Comparison of ENCODE assay signal across 8 cellular contexts in the genomic region with DNA sequence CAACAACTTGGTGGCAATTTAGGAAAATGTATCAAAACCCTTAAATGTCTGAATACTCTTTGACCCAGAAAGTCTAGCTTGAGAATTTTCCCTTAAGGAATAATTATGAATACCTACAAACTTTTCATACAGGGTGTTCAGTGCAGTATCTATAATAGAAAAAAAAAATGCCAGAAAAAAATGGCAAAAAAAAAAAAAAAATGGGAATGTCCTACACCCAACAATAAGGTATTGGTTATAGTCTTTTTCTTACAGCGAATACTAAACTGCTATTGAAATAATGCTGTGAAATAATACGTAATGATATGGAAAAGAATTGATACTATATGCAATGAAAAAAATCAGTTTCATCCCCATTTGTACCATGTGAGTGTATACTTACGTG. TPM values are rescaled to one million over a fixed set of nuclear protein-coding genes. Genes with fewer than 3 reads are reported as not detected.
DNase-seq lines count a peak whose midpoint lies in the region; ATAC-seq lines count a peak whose summit lies in the region.

No MANE protein-coding gene starts in this region.

- H3K36me3 ChIP-seq in iPS-18a (ENCODE audit: control insufficient read depth, low read depth, low read length) (no peaks in the 10 kb centered on the region), subcutaneous abdominal adipose tissue (ENCODE audit: control insufficient read depth in 5 of 5, insufficient read depth in 5 of 5, low read length in 5 of 5) (peaks cover 0 to 5% (median 0%) of the 10 kb centered on the region in 5 donors), aorta (ENCODE audit: control insufficient read depth in 1 of 2, insufficient read depth in 2 of 2, low read length in 1 of 2) (no peaks in the 10 kb centered on the region)

- CTCF ChIA-PET in activated CD8-positive, alpha-beta memory T cell treated with anti-CD3 and anti-CD28 coated beads, Interleukin-2, amount 10 ng/mL, durations not matched to agents 7 days and 5 days (lab: Charles Lee) = interaction anchor here (0.6 to 3.0 kb wide), 24 partner anchors 8 to 861 kb away, joined by 3 to 47 read pairs (median 4); a partner anchor contains a TSS

- H3K9ac ChIP-seq in iPS-18a (ENCODE audit: low read length) (no peak overlapping the region), subcutaneous abdominal adipose tissue (ENCODE audit: low read length in 5 of 5) (peak overlapping the region in 3 of 5 donors; percentile 34 to 63 (median 55))

- H3K27ac Mint-ChIP-seq in activated CD8-positive, alpha-beta memory T cell treated with anti-CD3 and anti-CD28 coated beads, Interleukin-2, amount 10 ng/mL, durations not matched to agents 7 days and 5 days = no peak overlapping the region
- no peak overlapping the region for H3K27ac Mint-ChIP-seq in activated T-helper 2 cell treated with anti-CD3 and anti-CD28 coated beads, Interferon-gamma antibody, Interleukin-2, Interleukin-4, amounts not matched to agents 10 μg/mL and 5 μg/mL and 100 μg/mL, durations not matched to agents 14 hours and 24 hours and 36 hours

- no peak for DNase-seq in activated CD8-positive, alpha-beta memory T cell treated with anti-CD3 and anti-CD28 coated beads, Interleukin-2, amount 10 ng/mL, durations not matched to agents 7 days and 5 days
- DNase-seq in activated CD8-positive, alpha-beta memory T cell treated with anti-CD3 and anti-CD28 coated beads, Interleukin-2, amount 50 U/mL, for 4 hours = no peak
- no peak for DNase-seq in activated T-helper 2 cell treated with anti-CD3 and anti-CD28 coated beads, Interferon-gamma antibody, Interleukin-2, Interleukin-4, amounts not matched to agents 10 μg/mL and 5 μg/mL and 100 μg/mL, durations not matched to agents 14 hours and 24 hours and 36 hours (ENCODE audit: low spot score)
- DNase-seq in aorta = no peak
- no peak for DNase-seq in OCI-M1 (lab: John Stamatoyannopoulos, UW)
- no peak for DNase-seq in stimulated activated CD4-positive, alpha-beta T cell treated with anti-CD3 and anti-CD28 coated beads, Interleukin-4, amount 100 ng/mL, for 24 hours

- peaks cover 2% of the 10 kb centered on the region for H3K36me3 Mint-ChIP-seq in activated CD8-positive, alpha-beta memory T cell treated with anti-CD3 and anti-CD28 coated beads, Interleukin-2, amount 10 ng/mL, durations not matched to agents 7 days and 5 days
- H3K36me3 Mint-ChIP-seq in activated T-helper 2 cell treated with anti-CD3 and anti-CD28 coated beads, Interferon-gamma antibody, Interleukin-2, Interleukin-4, amounts not matched to agents 10 μg/mL and 5 μg/mL and 100 μg/mL, durations not matched to agents 14 hours and 24 hours and 36 hours (ENCODE audit: low read depth) = peaks cover 29% of the 10 kb centered on the region

- H3K9me3 Mint-ChIP-seq in activated CD8-positive, alpha-beta memory T cell treated with anti-CD3 and anti-CD28 coated beads, Interleukin-2, amount 10 ng/mL, durations not matched to agents 7 days and 5 days (ENCODE audit: low read depth) = no peaks in the 10 kb centered on the region
- H3K9me3 Mint-ChIP-seq in activated T-helper 2 cell treated with anti-CD3 and anti-CD28 coated beads, Interferon-gamma antibody, Interleukin-2, Interleukin-4, amounts not matched to agents 10 μg/mL and 5 μg/mL and 100 μg/mL, durations not matched to agents 14 hours and 24 hours and 36 hours = no peaks in the 10 kb centered on the region

- intact Hi-C loops in activated T-helper 2 cell treated with anti-CD3 and anti-CD28 coated beads, Interferon-gamma antibody, Interleukin-2, Interleukin-4, amounts not matched to agents 10 μg/mL and 5 μg/mL and 100 μg/mL, durations not matched to agents 14 hours and 24 hours and 36 hours (cut with micrococcal nuclease) = loop anchor here (5.0 kb wide), 1 partner anchor 64 kb away; no protein-coding TSS in a partner anchor
- intact Hi-C loops in aorta (cut with DNase I) = no loop called here

- H3K4me1 ChIP-seq in iPS-18a (ENCODE audit: control insufficient read depth, low read depth, low read length) (no peaks in the 10 kb centered on the region), subcutaneous abdominal adipose tissue (ENCODE audit: control insufficient read depth in 5 of 5, insufficient read depth in 5 of 5, low read length in 5 of 5) (peaks cover 0 to 16% (median 8%) of the 10 kb centered on the region in 5 donors), aorta (ENCODE audit: control insufficient read depth in 1 of 2, insufficient read depth in 2 of 2, low read length in 2 of 2) (no peaks in the 10 kb centered on the region)

- H3K27ac ChIP-seq in iPS-18a (ENCODE audit: low read length) (no peak overlapping the region), subcutaneous abdominal adipose tissue (ENCODE audit: low read depth, low read length) (no peak overlapping the region), aorta (ENCODE audit: low read depth in 1 of 2, low read length in 2 of 2) (no peak overlapping the region)

- H3K4me3 ChIP-seq in iPS-18a (ENCODE audit: low read length) (peak overlapping the region; percentile 44), subcutaneous abdominal adipose tissue (ENCODE audit: low read depth in 1 of 5, low read length in 5 of 5) (peak overlapping the region in 4 of 5 donors; percentile 57 to 65 (median 59)), aorta (ENCODE audit: low read length in 2 of 2) (peak overlapping the region in 1 of 2 donors; percentile 21)

- H3K27me3 ChIP-seq in iPS-18a (ENCODE audit: control insufficient read depth, insufficient read depth, low read length) (peaks cover 45% of the 10 kb centered on the region), subcutaneous abdominal adipose tissue (ENCODE audit: control insufficient read depth in 5 of 5, insufficient read depth in 4 of 5, low read length in 5 of 5) (no peaks in the 10 kb centered on the region), aorta (ENCODE audit: control insufficient read depth in 1 of 2, insufficient read depth in 2 of 2, low read length in 1 of 2) (no peaks in the 10 kb centered on the region)

- 97% methylated on average over 3 of the region's 3 CpGs for WGBS in aorta, 2 donors

- no peak for ATAC-seq in activated CD8-positive, alpha-beta memory T cell treated with anti-CD3 and anti-CD28 coated beads, Interleukin-2, amount 10 ng/mL, durations not matched to agents 7 days and 5 days
- no peak for ATAC-seq in aorta (ENCODE audit: low FRiP score)

- H3K9me3 ChIP-seq in iPS-18a (ENCODE audit: control insufficient read depth, low read depth, low read length) (no peaks in the 10 kb centered on the region), subcutaneous abdominal adipose tissue (ENCODE audit: control insufficient read depth in 5 of 5, low read length in 5 of 5) (no peaks in the 10 kb centered on the region), aorta (ENCODE audit: control insufficient read depth, low read length) (no peaks in the 10 kb centered on the region)

- H3K4me1 Mint-ChIP-seq in activated CD8-positive, alpha-beta memory T cell treated with anti-CD3 and anti-CD28 coated beads, Interleukin-2, amount 10 ng/mL, durations not matched to agents 7 days and 5 days = peaks cover 15% of the 10 kb centered on the region
- H3K4me1 Mint-ChIP-seq in activated T-helper 2 cell treated with anti-CD3 and anti-CD28 coated beads, Interferon-gamma antibody, Interleukin-2, Interleukin-4, amounts not matched to agents 10 μg/mL and 5 μg/mL and 100 μg/mL, durations not matched to agents 14 hours and 24 hours and 36 hours (ENCODE audit: low read depth) = peaks cover 13% of the 10 kb centered on the region

- peaks cover 23% of the 10 kb centered on the region for H3K27me3 Mint-ChIP-seq in activated CD8-positive, alpha-beta memory T cell treated with anti-CD3 and anti-CD28 coated beads, Interleukin-2, amount 10 ng/mL, durations not matched to agents 7 days and 5 days
- peaks cover 23% of the 10 kb centered on the region for H3K27me3 Mint-ChIP-seq in activated T-helper 2 cell treated with anti-CD3 and anti-CD28 coated beads, Interferon-gamma antibody, Interleukin-2, Interleukin-4, amounts not matched to agents 10 μg/mL and 5 μg/mL and 100 μg/mL, durations not matched to agents 14 hours and 24 hours and 36 hours (ENCODE audit: low read depth)

- H3K4me3 Mint-ChIP-seq in activated CD8-positive, alpha-beta memory T cell treated with anti-CD3 and anti-CD28 coated beads, Interleukin-2, amount 10 ng/mL, durations not matched to agents 7 days and 5 days = peak overlapping the region; percentile 19
- peak overlapping the region; percentile 22 for H3K4me3 Mint-ChIP-seq in activated T-helper 2 cell treated with anti-CD3 and anti-CD28 coated beads, Interferon-gamma antibody, Interleukin-2, Interleukin-4, amounts not matched to agents 10 μg/mL and 5 μg/mL and 100 μg/mL, durations not matched to agents 14 hours and 24 hours and 36 hours (ENCODE audit: low read depth)

RNA-seq across cellular contexts. Expression of a gene that starts 44.3 kb away (rescaled TPM):
- total RNA-seq in activated CD8-positive, alpha-beta memory T cell treated with anti-CD3 and anti-CD28 coated beads, Interleukin-2, amount 10 ng/mL, durations not matched to agents 7 days and 5 days = 10 to 100 TPM; 39.7 to 40.6 TPM
- total RNA-seq in activated T-helper 2 cell treated with anti-CD3 and anti-CD28 coated beads, Interferon-gamma antibody, Interleukin-2, Interleukin-4, amounts not matched to agents 10 μg/mL and 5 μg/mL and 100 μg/mL, durations not matched to agents 14 hours and 24 hours and 36 hours = 40.2 and 40.8 TPM in 2 replicates
- total RNA-seq in aorta = 10 to 100 TPM; 39.5 to 46.8 TPM
- polyA plus RNA-seq in aorta = 1 to 10 TPM; 3.4 to 8.1 TPM
